ENCODE assay signal across 8 cellular contexts in the genomic region with DNA sequence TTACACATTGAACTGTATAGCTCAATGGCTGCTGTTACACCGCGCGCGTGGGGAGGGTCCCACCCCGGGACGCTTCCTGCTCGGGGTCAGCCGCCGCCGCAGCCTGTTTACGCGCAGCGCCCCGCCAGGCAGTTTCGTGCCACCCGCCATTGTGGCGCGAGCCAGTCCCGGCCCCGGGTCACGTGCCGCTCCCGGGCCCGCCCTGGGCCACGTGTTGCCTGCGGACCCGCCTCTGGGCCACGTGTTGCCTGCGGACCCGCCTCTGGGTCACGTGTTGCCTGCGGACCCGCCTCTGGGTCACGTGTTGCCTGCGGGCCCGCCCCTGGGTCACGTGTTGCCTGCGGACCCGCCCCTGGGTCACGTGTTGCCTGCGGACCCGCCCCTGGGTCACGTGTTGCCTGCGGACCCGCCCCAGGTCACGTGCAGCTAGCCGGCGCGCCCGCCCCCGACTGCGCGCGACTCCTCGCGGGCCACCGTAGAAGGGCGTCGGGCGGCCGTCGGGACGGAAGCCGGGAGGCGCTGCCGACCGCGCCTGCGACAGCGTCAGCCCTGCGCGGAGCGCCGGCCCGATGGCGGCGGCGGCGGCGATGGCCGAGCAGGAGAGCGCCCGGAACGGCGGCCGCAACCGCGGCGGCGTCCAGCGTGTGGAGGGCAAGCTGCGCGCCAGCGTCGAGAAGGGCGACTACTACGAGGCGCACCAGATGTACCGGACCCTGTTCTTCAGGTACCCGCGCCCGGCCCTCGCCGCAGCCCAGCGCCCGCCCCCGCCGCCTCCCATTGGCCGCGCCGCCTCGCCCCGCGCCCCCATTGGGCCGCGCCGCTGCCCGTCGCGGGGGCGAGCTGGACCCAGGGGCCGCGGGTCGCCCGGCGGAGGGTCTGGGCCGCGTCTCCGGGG. TPM values are rescaled to one million over a fixed set of nuclear protein-coding genes. Genes with fewer than 3 reads are reported as not detected.
DNase-seq lines count a peak whose midpoint lies in the region; ATAC-seq, FAIRE-seq and TF ChIP-seq lines count a peak whose summit lies in the region.

Gene GET4 (plus strand): TSS at position 478 of the 895 bp plus-strand sequence. CDS start 92 bp downstream, at position 570.

- H3K36me3 ChIP-seq in Caco-2 (ENCODE audit: control insufficient read depth, insufficient read depth, low read length) (peaks cover 4% of the 10 kb centered on the region), OCI-LY1 (ENCODE audit: insufficient read depth, low read length) (peaks cover 37% of the 10 kb centered on the region)

- no peaks in the 10 kb centered on the region for H4K20me1 ChIP-seq in OCI-LY1 (ENCODE audit: insufficient read depth, low read length)

- peak within 1 kb of the TSS; percentile 95 for H3K27ac Mint-ChIP-seq in Caco-2 (ENCODE audit: unreplicated experiment)

- CTCF ChIA-PET in Caco-2 (lab: Charles Lee) = interaction anchor here (0.5 to 3.6 kb wide), 3 partner anchors 40 to 455 kb away, joined by 3 to 58 read pairs (median 5); no protein-coding TSS in a partner anchor

- H3K4me3 Mint-ChIP-seq in Caco-2 (ENCODE audit: unreplicated experiment) = peak within 1 kb of the TSS; percentile 100

- peaks cover 23% of the 10 kb centered on the region for H3K79me2 ChIP-seq in OCI-LY1 (ENCODE audit: insufficient read depth, low read length)

- H3K9me3 ChIP-seq in Caco-2 (no peaks in the 10 kb centered on the region), OCI-LY1 (ENCODE audit: low read length) (no peaks in the 10 kb centered on the region), mononuclear cell (ENCODE audit: low read depth, low read length) (no peaks in the 10 kb centered on the region)

- H3K4me1 ChIP-seq in Caco-2 (peaks cover 35% of the 10 kb centered on the region), OCI-LY1 (ENCODE audit: insufficient read depth, low read length, severe bottlenecking) (peaks cover 38% of the 10 kb centered on the region), mononuclear cell (ENCODE audit: insufficient read depth, low read length) (peaks cover 40% of the 10 kb centered on the region)

- DNase-seq in Caco-2 (peak; percentile 98 to 99), HTR-8/SVneo (ENCODE audit: insufficient read length, low spot score) (peak; percentile 96), epidermal melanocyte (ENCODE audit: insufficient read length, low spot score) (peak; percentile 76)
- peak; percentile 99 for DNase-seq in activated CD8-positive, alpha-beta memory T cell treated with anti-CD3 and anti-CD28 coated beads, Interleukin-2, amount 50 U/mL, for 48 hours
- DNase-seq in stimulated activated CD8-positive, alpha-beta memory T cell treated with anti-CD3 and anti-CD28 coated beads, Interleukin-4, amount 100 ng/mL, for 1 hour (ENCODE audit: low read depth in 2 of 2, low spot score in 1 of 2) = peak; percentile 85 to 95

- peak; percentile 68 for ATAC-seq in GM21360 (IDR thresholded peaks at IDR 0.05; ENCODE audit: unreplicated experiment)

- peak within 1 kb of the TSS; percentile 83 for H3K4me2 ChIP-seq in OCI-LY1 (ENCODE audit: low read length)

- peak within 1 kb of the TSS; percentile 69 for H3K27ac ChIP-seq in OCI-LY1 (ENCODE audit: low read depth, low read length, poor library complexity, severe bottlenecking)

- peaks cover 9% of the 10 kb centered on the region for H3K4me1 Mint-ChIP-seq in Caco-2 (ENCODE audit: low read depth, unreplicated experiment)

- H2AFZ ChIP-seq in OCI-LY1 (ENCODE audit: low read length) = no peak within 1 kb of the TSS

- peak; percentile 100 for FAIRE-seq in HTR-8/SVneo (lab: Jason Lieb, UNC)

- POLR2A ChIA-PET in Caco-2 (lab: Charles Lee) = interaction anchor here (1.0 kb wide), 1 partner anchor 60 kb away, joined by 3 read pairs; no protein-coding TSS in a partner anchor

- no TSS peak for BruUV-seq in Caco-2 (replicated peaks; lab: Mats Ljungman, UMichigan)

- no peaks in the 10 kb centered on the region for H3K27me3 Mint-ChIP-seq in Caco-2 (ENCODE audit: insufficient read depth, unreplicated experiment)

- peak; percentile 9 to 19 for TF ChIP-seq CTCF in Caco-2 (IDR thresholded peaks at IDR 0.05; ENCODE audit: insufficient read depth in 1 of 2, low read depth in 1 of 2, low read length in 1 of 2, severe bottlenecking in 1 of 2, unreplicated experiment in 1 of 2)
- TF ChIP-seq CTCF in OCI-LY1 (IDR thresholded peaks at IDR 0.05; ENCODE audit: low read length) = peak; percentile 24; the same call in 1 of the 2 replicates

- no peaks in the 10 kb centered on the region for H3K9me3 Mint-ChIP-seq in Caco-2 (ENCODE audit: unreplicated experiment)

- peaks cover 11% of the 10 kb centered on the region for H3F3A ChIP-seq in OCI-LY1 (ENCODE audit: insufficient read depth, low read length)

- no peaks in the 10 kb centered on the region for H3K9me2 ChIP-seq in OCI-LY1 (ENCODE audit: low read depth, low read length)

- no peaks in the 10 kb centered on the region for H3K27me3 ChIP-seq in Caco-2 (replicated peaks; ENCODE audit: control insufficient read depth, insufficient read depth, low read length)
- H3K27me3 ChIP-seq in OCI-LY1 (ENCODE audit: insufficient read depth, low read length) = no peaks in the 10 kb centered on the region
- no peaks in the 10 kb centered on the region for H3K27me3 ChIP-seq in mononuclear cell (ENCODE audit: insufficient read depth, low read length)

- peak within 1 kb of the TSS; percentile 97 for H3K4me3 ChIP-seq in Caco-2 (ENCODE audit: low read depth, low read length)
- H3K4me3 ChIP-seq in OCI-LY1 (ENCODE audit: low read depth, low read length, poor library complexity, severe bottlenecking) = peak within 1 kb of the TSS; percentile 98
- H3K4me3 ChIP-seq in mononuclear cell (ENCODE audit: low read length) = peak within 1 kb of the TSS; percentile 77

- H3K36me3 Mint-ChIP-seq in Caco-2 (ENCODE audit: insufficient read depth, unreplicated experiment) = peaks cover 46% of the 10 kb centered on the region

- intact Hi-C loops in Caco-2 (cut with micrococcal nuclease; ENCODE audit: unreplicated experiment) = loop anchor here (2.0 kb wide), 1 partner anchor 76 kb away; no protein-coding TSS in a partner anchor

- peak within 1 kb of the TSS; percentile 94 for H3K9ac ChIP-seq in OCI-LY1 (ENCODE audit: low read length)

RNA-seq across cellular contexts. Expression of gene GET4, which starts in this region (rescaled TPM):
- total RNA-seq in Caco-2 (2022) = 124 and 130 TPM in 2 replicates
- total RNA-seq in mononuclear cell = 20.7 TPM

Comparison
In these comparisons a context has a peak if more than half of its experiments do, and no peak if none do; other contexts are left out.
1. Peak in every context shown above with its lines: DNase-seq, ATAC-seq, H3K4me3 ChIP-seq and H3K27ac ChIP-seq.